16 cellular contexts compared by ENCODE assay signal in genomic region chr15:101521084-101521483, GRCh38. TPM values are rescaled to one million over a fixed set of nuclear protein-coding genes. Genes with fewer than 3 reads are reported as not detected.
DNase-seq lines count a peak whose midpoint lies in the region; ATAC-seq and TF ChIP-seq lines count a peak whose summit lies in the region.
"Had no signal": no experiment of that assay in that cellular context is flagged by ENCODE, and none has a peak within 500 bp of the region (broad histone marks: within the 10 kb centered on the region; RNA-seq: fewer than 3 reads in every experiment).

No MANE protein-coding gene starts in this region.

- H3K4me1 ChIP-seq in mucosa of descending colon (ENCODE audit: low read depth) (peaks cover 38% of the 10 kb centered on the region), upper lobe of right lung (peaks cover 7% of the 10 kb centered on the region)

- TF ChIP-seq CTCF in HL-60 (IDR thresholded peaks at IDR 0.05; ENCODE audit: insufficient read depth, low read length) (no peak), mucosa of descending colon (IDR thresholded peaks at IDR 0.05) (no peak), upper lobe of right lung (IDR thresholded peaks at IDR 0.05) (no peak)

- H3K9me3 ChIP-seq in mucosa of descending colon, result peaks cover 23% of the 10 kb centered on the region
- peaks cover 19% of the 10 kb centered on the region for H3K9me3 ChIP-seq in upper lobe of right lung

- H3K4me3 Mint-ChIP-seq in central memory CD8-positive, alpha-beta T cell, result no peak overlapping the region
- H3K4me3 Mint-ChIP-seq: GM23338, IgD-negative memory B cell had no signal

- peak; percentile 1 for DNase-seq in Ammon's horn (ENCODE audit: low spot score)
- peak in 1 of 2 experiments; percentile 21 for DNase-seq in HL-60 (ENCODE audit: low read depth in 1 of 2, low spot score in 1 of 2)
- DNase-seq in central memory CD8-positive, alpha-beta T cell (ENCODE audit: low spot score in 2 of 2), result peak; percentile 1 to 7
- peak in 1 of 3 donors; percentile 16 for DNase-seq in mucosa of descending colon
- DNase-seq in activated gamma-delta T cell treated with Interleukin-2 at 50 U/mL for 16 hours, result no peak
- DNase-seq in upper lobe of right lung, result no peak
- no peak for DNase-seq in activated naive CD4-positive, alpha-beta T cell treated with anti-CD3 and anti-CD28 coated beads, Interleukin-2, amount 50 U/mL, for 16 hours
- DNase-seq in cardiac septum (ENCODE audit: low spot score), result no peak
- DNase-seq: DMS79 treated with DMSO at 0.1 percent for 48 hours, GDM1, NCI-H187 treated with DMSO at 0.1 percent for 48 hours, NCI-H69, RPMI8226 had no signal

- H3K27me3 ChIP-seq in HL-60 (ENCODE audit: insufficient read depth, poor library complexity, severe bottlenecking), result no peaks in the 10 kb centered on the region
- no peaks in the 10 kb centered on the region for H3K27me3 ChIP-seq in upper lobe of right lung

- peaks cover 2% of the 10 kb centered on the region for H3K36me3 Mint-ChIP-seq in central memory CD8-positive, alpha-beta T cell (ENCODE audit: insufficient read depth)

- H3K27me3 Mint-ChIP-seq in central memory CD8-positive, alpha-beta T cell, result peaks cover 65% of the 10 kb centered on the region

- H3K27ac ChIP-seq in HL-60 (replicated peaks) (peak overlapping the region; percentile 91), upper lobe of right lung (no peak overlapping the region)

- no peak for ATAC-seq in central memory CD8-positive, alpha-beta T cell (replicated peaks; ENCODE audit: extremely low read depth, poor library complexity, severe bottlenecking)
- ATAC-seq in mucosa of descending colon (peak; percentile 45), upper lobe of right lung (no peak)
- ATAC-seq: GM12878, GM23338 had no signal

- H3K36me3 ChIP-seq in mucosa of descending colon (ENCODE audit: low read depth) (no peaks in the 10 kb centered on the region), upper lobe of right lung (no peaks in the 10 kb centered on the region)

- no peak overlapping the region for H3K4me3 ChIP-seq in HL-60 (replicated peaks; ENCODE audit: insufficient read depth, low read length)
- no peak overlapping the region for H3K4me3 ChIP-seq in mucosa of descending colon
- no peak overlapping the region for H3K4me3 ChIP-seq in upper lobe of right lung
- H3K4me3 ChIP-seq: GM12878, GM23338 had no signal

- no peak overlapping the region for H3K27ac Mint-ChIP-seq in central memory CD8-positive, alpha-beta T cell (ENCODE audit: low read depth)
- H3K27ac Mint-ChIP-seq: GM23338, IgD-negative memory B cell had no signal

- H3K9me3 Mint-ChIP-seq in central memory CD8-positive, alpha-beta T cell, result peaks cover 18% of the 10 kb centered on the region

- H3K4me1 Mint-ChIP-seq in central memory CD8-positive, alpha-beta T cell, result peaks cover 6% of the 10 kb centered on the region

- intact Hi-C loops in mucosa of descending colon (cut with DNase I, micrococcal nuclease) (no loop called here), upper lobe of right lung (cut with DNase I) (no loop called here), cardiac septum (cut with DNase I) (no loop called here)

RNA-seq across cellular contexts. Expression of gene PCSK6, which starts 31.6 kb away (rescaled TPM):
- total RNA-seq in mucosa of descending colon, result 10 to 100 TPM; 21.3 to 58.4 (median 30.3) TPM
- total RNA-seq in upper lobe of right lung, result 16.6 TPM
- total RNA-seq in cardiac septum, result 10.6 TPM

Comparison
In these comparisons a context has a peak if more than half of its experiments do, and no peak if none do; other contexts are left out.
1. DNase-seq: peak in Ammon's horn (single experiment) and central memory CD8-positive, alpha-beta T cell (2 of 2); none in activated gamma-delta T cell treated with Interleukin-2 at 50 U/mL for 16 hours (single experiment), upper lobe of right lung (single experiment), activated naive CD4-positive, alpha-beta T cell treated with anti-CD3 and anti-CD28 coated beads, Interleukin-2, amount 50 U/mL, for 16 hours (single experiment) and cardiac septum (single experiment).